Comparison of ENCODE assay signal across 1 cellular context in genomic region chr12:123633379-123634141, GRCh38.
TF ChIP-seq lines count a peak whose summit lies in the region.

Gene EIF2B1, minus strand, starts transcription at chr12:123633686. Its CDS starts 129 bp downstream, at chr12:123633557.
Gene GTF2H3, plus strand, starts transcription at chr12:123633829. Its CDS starts 31 bp downstream, at chr12:123633860.

TF ChIP-seq in HepG2, 621 proteins besides CTCF, POLR2A, EP300 and RAD21 (continued from another document and continues in another):
- TF ChIP-seq ZNF275 (CRISPR knock-in tag; IDR thresholded peaks at IDR 0.05; ENCODE audit: borderline replicate concordance) (peak; percentile 70; the same call in 1 of the 2 replicates), ZNF547 (CRISPR knock-in tag; IDR thresholded peaks at IDR 0.05) (peak; percentile 43; the same call in 1 of the 2 replicates), SIX4 (CRISPR knock-in tag; IDR thresholded peaks at IDR 0.05) (peak; percentile 18; the same call in 1 of the 2 replicates), THYN1 (CRISPR knock-in tag; IDR thresholded peaks at IDR 0.05; ENCODE audit: borderline replicate concordance, low read depth) (0 out of 2 replicates have a peak, but pooled peaks have one; percentile 67), ZNF646 (CRISPR knock-in tag; IDR thresholded peaks at IDR 0.05) (peak; percentile 54; the same call in 1 of the 2 replicates), PRMT3 (CRISPR knock-in tag; IDR thresholded peaks at IDR 0.05; ENCODE audit: borderline replicate concordance, low read depth) (no peak), ARID5B (CRISPR knock-in tag; IDR thresholded peaks at IDR 0.05) (peak; percentile 55), GATAD2A (CRISPR knock-in tag; IDR thresholded peaks at IDR 0.05) (peak; percentile 58), CEBPZ (IDR thresholded peaks at IDR 0.05; ENCODE audit: low read length) (no peak), HOXA9 (CRISPR knock-in tag; IDR thresholded peaks at IDR 0.05; ENCODE audit: borderline replicate concordance) (no peak), ZNF580 (CRISPR knock-in tag; IDR thresholded peaks at IDR 0.05; ENCODE audit: borderline replicate concordance, low read depth) (peak; percentile 94; the same call in 1 of the 2 replicates), ZKSCAN5 (CRISPR knock-in tag; IDR thresholded peaks at IDR 0.05) (no peak), AGO1 (IDR thresholded peaks at IDR 0.05; ENCODE audit: low read depth, low read length, poor library complexity, severe bottlenecking) (no peak), NCOA2 (CRISPR knock-in tag; IDR thresholded peaks at IDR 0.05) (no peak; the same call in 1 of the 2 replicates), ZNF292 (CRISPR knock-in tag; IDR thresholded peaks at IDR 0.05; ENCODE audit: borderline replicate concordance, low read depth) (0 out of 2 replicates have a peak, but pooled peaks have one; percentile 18), ZNF280D (CRISPR knock-in tag; IDR thresholded peaks at IDR 0.05) (no peak), NR3C1 (CRISPR knock-in tag; IDR thresholded peaks at IDR 0.05) (no peak), PLSCR1 (CRISPR knock-in tag; IDR thresholded peaks at IDR 0.05; ENCODE audit: borderline replicate concordance) (no peak; the same call in 1 of the 2 replicates), SSRP1 (CRISPR knock-in tag; IDR thresholded peaks at IDR 0.05) (no peak), MIER3 (CRISPR knock-in tag; IDR thresholded peaks at IDR 0.05; ENCODE audit: borderline replicate concordance) (peak; percentile 94; the same call in 1 of the 2 replicates), SNAPC2 (CRISPR knock-in tag; IDR thresholded peaks at IDR 0.05) (no peak; the same call in 1 of the 2 replicates), GTF3A (CRISPR knock-in tag; conservative IDR thresholded peaks at IDR 0.05) (no peak; the same call in 1 of the 2 replicates), THAP8 (CRISPR knock-in tag; IDR thresholded peaks at IDR 0.05; ENCODE audit: borderline replicate concordance) (peak; percentile 81; the same call in 1 of the 2 replicates), YEATS4 (CRISPR knock-in tag; IDR thresholded peaks at IDR 0.05; ENCODE audit: borderline replicate concordance) (peak; percentile 97), ZFP36 (IDR thresholded peaks at IDR 0.05; ENCODE audit: borderline replicate concordance, low read depth, low read length, partially characterized antibody) (no peak), ZNF616 (CRISPR knock-in tag; IDR thresholded peaks at IDR 0.05; ENCODE audit: low read depth) (peak; percentile 51; the same call in 1 of the 2 replicates), HOXA5 (CRISPR knock-in tag; IDR thresholded peaks at IDR 0.05) (peak; percentile 91)
